In the genomic region with DNA sequence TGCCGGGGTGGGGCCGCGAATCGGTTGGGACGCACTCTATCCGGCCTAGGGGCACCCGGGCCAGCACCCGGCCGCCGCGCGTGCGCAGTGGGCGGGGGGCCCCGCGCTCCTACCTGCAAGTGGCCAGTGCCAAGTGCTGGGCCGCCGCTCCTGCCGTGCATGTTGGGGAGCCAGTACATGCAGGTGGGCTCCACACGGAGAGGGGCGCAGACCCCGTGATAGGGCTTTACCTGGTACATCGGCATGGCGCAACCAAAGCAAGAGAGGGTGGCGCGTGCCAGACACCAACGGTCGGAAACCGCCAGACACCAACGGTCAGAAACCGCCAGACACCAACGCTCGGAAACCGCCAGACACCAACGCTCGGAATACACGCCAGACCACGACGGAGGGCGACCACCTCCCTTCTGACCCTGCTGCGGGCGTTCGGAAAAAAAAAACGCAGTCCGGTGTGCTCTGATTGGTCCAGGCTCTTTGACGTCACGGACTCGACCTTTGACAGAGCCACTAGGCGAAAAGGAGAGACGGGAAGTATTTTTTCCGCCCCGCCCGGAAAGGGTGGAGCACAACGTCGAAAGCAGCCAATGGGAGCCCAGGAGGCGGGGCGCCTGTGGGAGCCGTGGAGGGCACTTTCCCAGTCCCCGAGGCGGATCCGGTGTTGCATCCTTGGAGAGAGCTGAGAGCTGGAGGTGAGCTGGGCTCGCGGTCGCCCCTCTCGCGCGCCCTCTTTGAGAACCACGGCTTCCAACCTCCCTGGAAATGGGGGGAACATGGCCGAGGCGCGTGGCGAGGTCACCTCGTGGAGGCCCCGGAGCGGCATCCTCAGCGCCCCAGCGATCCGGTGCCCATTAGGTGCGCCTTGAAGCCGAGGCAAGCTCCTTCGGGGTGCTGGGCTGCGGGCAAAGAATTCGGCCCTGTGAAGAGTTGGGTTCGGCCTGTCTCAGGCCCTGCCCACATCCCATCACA, we compare ENCODE assay signal across 8 cellular contexts. TPM values are rescaled to one million over a fixed set of nuclear protein-coding genes. Genes with fewer than 3 reads are reported as not detected.
DNase-seq lines count a peak whose midpoint lies in the region; TF ChIP-seq lines count a peak whose summit lies in the region.
"Not testable (repeated sequence)": the region's sequence is repeated elsewhere in the genome, so short reads cannot be mapped to it uniquely, and the experiment has no call there.

No MANE protein-coding gene starts in this region.

- not testable (repeated sequence) for H3K36me3 Mint-ChIP-seq in nephron progenitor cell (ENCODE audit: low read depth)

- POLR2A ChIA-PET in HEK293T (lab: Yijun Ruan, JAX): not testable (repeated sequence)

- DNase-seq in DMS79 (lab: John Stamatoyannopoulos, UW): peak; percentile 63
- not testable (repeated sequence) for DNase-seq in HEK293T (ENCODE audit: extremely low spot score)
- DNase-seq in NCI-H1092 (lab: John Stamatoyannopoulos, UW): peak; percentile 82
- DNase-seq in SJSA1 (ENCODE audit: low read depth in 1 of 2, low spot score in 2 of 2): peak; percentile 88 to 96
- peak; percentile 72 for DNase-seq in activated gamma-delta T cell treated with Interleukin-2 at 50 U/mL for 16 hours
- peak; percentile 41 for DNase-seq in fibroblast of the conjunctiva (ENCODE audit: low read depth)
- DNase-seq in nephron progenitor cell: peak; percentile 86
- DNase-seq in stimulated activated CD8-positive, alpha-beta memory T cell treated with anti-CD3 and anti-CD28 coated beads, Interleukin-7, amount 100 ng/mL, for 24 hours (ENCODE audit: low read depth): peak; percentile 40

- not testable (repeated sequence) for H3K9me3 ChIP-seq in SJSA1 (replicated peaks)

- H3K4me3 ChIP-seq in SJSA1: peak overlapping the region; percentile 44

- not testable (repeated sequence) for H3K9me3 Mint-ChIP-seq in nephron progenitor cell

- CTCF ChIA-PET in HEK293T (lab: Yijun Ruan, JAX): not testable (repeated sequence)

- TF ChIP-seq CTCF in nephron progenitor cell (IDR thresholded peaks at IDR 0.05): not testable (repeated sequence)

- H3K27me3 ChIP-seq in SJSA1 (replicated peaks): not testable (repeated sequence)

- H3K36me3 ChIP-seq in SJSA1: not testable (repeated sequence)

- H3K27ac Mint-ChIP-seq in nephron progenitor cell: peak overlapping the region; percentile 95

- peak overlapping the region; percentile 38; the same call in 1 of the 2 replicates for H3K27ac ChIP-seq in SJSA1

- not testable (repeated sequence) for H3K27me3 Mint-ChIP-seq in nephron progenitor cell (ENCODE audit: low read depth, poor library complexity)

- not testable (repeated sequence) for H3K4me1 ChIP-seq in SJSA1 (replicated peaks)

- peak overlapping the region; percentile 79 for H3K4me3 Mint-ChIP-seq in nephron progenitor cell

- H3K4me1 Mint-ChIP-seq in nephron progenitor cell: not testable (repeated sequence)

TF ChIP-seq in HEK293T, 16 proteins besides CTCF, POLR2A, EP300 and RAD21:
- peak; percentile 89 for TF ChIP-seq L3MBTL2 (conservative IDR thresholded peaks at IDR 0.05)

RNA-seq across cellular contexts. Expression of a gene that starts 39.0 kb away (rescaled TPM):
- 6.7 and 8.8 TPM in 2 replicates for total RNA-seq in SJSA1 (2014; rRNA removed; shearing (Covaris generic))
